28 cellular contexts compared by ENCODE assay signal in genomic region chr15:29770796-29771195, GRCh38. TPM values are rescaled to one million over a fixed set of nuclear protein-coding genes. Genes with fewer than 3 reads are reported as not detected.
DNase-seq lines count a peak whose midpoint lies in the region; ATAC-seq and TF ChIP-seq lines count a peak whose summit lies in the region.
"Had no signal": no experiment of that assay in that cellular context is flagged by ENCODE, and none has a peak within 500 bp of the region (broad histone marks: within the 10 kb centered on the region; RNA-seq: fewer than 3 reads in every experiment).

No MANE protein-coding gene starts in this region.

- no peak for TF ChIP-seq CTCF in PC-3 (conservative IDR thresholded peaks at IDR 0.05; ENCODE audit: low read depth, low read length)
- no peak for TF ChIP-seq CTCF in brain microvascular endothelial cell (IDR thresholded peaks at IDR 0.05; ENCODE audit: low read depth, low read length, missing control alignments)
- TF ChIP-seq CTCF in progenitor cell of endocrine pancreas (IDR thresholded peaks at IDR 0.05; ENCODE audit: unreplicated experiment): no peak

- H3K27ac ChIP-seq in PC-3 (ENCODE audit: low read length) (no peak overlapping the region), brain microvascular endothelial cell (no peak overlapping the region)
- H3K27ac ChIP-seq: BLaER1, left lung had no signal

- H3F3A ChIP-seq in PC-3 (ENCODE audit: low read length, unreplicated experiment): peaks cover 4% of the 10 kb centered on the region

- POLR2A ChIA-PET in PC-3 (lab: Charles Lee; ENCODE audit: unreplicated experiment): interaction anchor here (0.6 kb wide), 1 partner anchor 157 kb away, joined by 6 read pairs; no protein-coding TSS in a partner anchor

- peaks cover 20% of the 10 kb centered on the region for H3K4me1 Mint-ChIP-seq in progenitor cell of endocrine pancreas (ENCODE audit: low read depth)
- H3K4me1 Mint-ChIP-seq: activated B cell treated with CpG ODN at 0.5 μM for 24 hours; activated CD4-positive, alpha-beta T cell treated with anti-CD3 and anti-CD28 coated beads, Interleukin-2, amount 10 ng/mL, durations not matched to agents 7 days and 5 days; activated naive CD8-positive, alpha-beta T cell treated with anti-CD3 and anti-CD28 coated beads, Interleukin-2, amount 50 U/mL, for 24 hours; stimulated activated effector memory CD8-positive, alpha-beta T cell treated with anti-CD3 and anti-CD28 coated beads, Interleukin-12 subunit alpha, Interleukin-12 subunit beta, amount 100 ng/mL, for 72 hours had no signal

- no peaks in the 10 kb centered on the region for H3K9me3 ChIP-seq in PC-3 (ENCODE audit: low read length)
- H3K9me3 ChIP-seq: BLaER1, left lung had no signal

- no peaks in the 10 kb centered on the region for H3K27me3 ChIP-seq in PC-3 (ENCODE audit: low read length)
- H3K27me3 ChIP-seq in brain microvascular endothelial cell (replicated peaks): no peaks in the 10 kb centered on the region
- H3K27me3 ChIP-seq: left lung had no signal

- H3K27ac Mint-ChIP-seq in progenitor cell of endocrine pancreas: no peak overlapping the region
- H3K27ac Mint-ChIP-seq: activated B cell treated with CpG ODN at 0.5 μM for 24 hours; activated CD4-positive, alpha-beta T cell treated with anti-CD3 and anti-CD28 coated beads, Interleukin-2, amount 10 ng/mL, durations not matched to agents 7 days and 5 days; activated naive CD8-positive, alpha-beta T cell treated with anti-CD3 and anti-CD28 coated beads, Interleukin-2, amount 50 U/mL, for 24 hours; stimulated activated effector memory CD8-positive, alpha-beta T cell treated with anti-CD3 and anti-CD28 coated beads, Interleukin-12 subunit alpha, Interleukin-12 subunit beta, amount 100 ng/mL, for 72 hours had no signal

- peaks cover 25% of the 10 kb centered on the region for H3K36me3 Mint-ChIP-seq in progenitor cell of endocrine pancreas (ENCODE audit: insufficient read depth)
- H3K36me3 Mint-ChIP-seq: stimulated activated effector memory CD8-positive, alpha-beta T cell treated with anti-CD3 and anti-CD28 coated beads, Interleukin-12 subunit alpha, Interleukin-12 subunit beta, amount 100 ng/mL, for 72 hours had no signal

- no TSS peak for BruUV-seq in PC-3 (replicated peaks; lab: Mats Ljungman, UMichigan)

- H3K36me3 ChIP-seq in PC-3 (ENCODE audit: low read depth, low read length) (peaks cover 39% of the 10 kb centered on the region), brain microvascular endothelial cell (replicated peaks) (peaks cover 34% of the 10 kb centered on the region)
- H3K36me3 ChIP-seq: BLaER1 had no signal

- H2AFZ ChIP-seq in PC-3 (ENCODE audit: low read length): no peak overlapping the region

- H3K79me2 ChIP-seq in PC-3 (ENCODE audit: low read length): peaks cover 56% of the 10 kb centered on the region

- peaks cover 25% of the 10 kb centered on the region for H4K20me1 ChIP-seq in PC-3 (ENCODE audit: low read length)

- H3K9ac ChIP-seq in PC-3 (ENCODE audit: low read length): no peak overlapping the region
- H3K9ac ChIP-seq: BLaER1 had no signal

- H3K27me3 Mint-ChIP-seq in progenitor cell of endocrine pancreas: no peaks in the 10 kb centered on the region

- no peak overlapping the region for H3K4me3 Mint-ChIP-seq in progenitor cell of endocrine pancreas (ENCODE audit: low read depth)
- H3K4me3 Mint-ChIP-seq: activated B cell treated with CpG ODN at 0.5 μM for 24 hours; activated CD4-positive, alpha-beta T cell treated with anti-CD3 and anti-CD28 coated beads, Interleukin-2, amount 10 ng/mL, durations not matched to agents 7 days and 5 days; activated naive CD8-positive, alpha-beta T cell treated with anti-CD3 and anti-CD28 coated beads, Interleukin-2, amount 50 U/mL, for 24 hours; activated T-cell treated with anti-CD3 and anti-CD28 coated beads, Interleukin-2, amount 50 U/mL, for 4 hours; stimulated activated effector memory CD8-positive, alpha-beta T cell treated with anti-CD3 and anti-CD28 coated beads, Interleukin-12 subunit alpha, Interleukin-12 subunit beta, amount 100 ng/mL, for 72 hours had no signal

- H3K9me2 ChIP-seq in PC-3 (replicated peaks; ENCODE audit: low read length): no peaks in the 10 kb centered on the region

- H3K4me3 ChIP-seq in PC-3 (ENCODE audit: low read length): no peak overlapping the region
- no peak overlapping the region for H3K4me3 ChIP-seq in brain microvascular endothelial cell (ENCODE audit: low read depth, low read length)
- H3K4me3 ChIP-seq: BLaER1, left lung had no signal

- CTCF ChIA-PET in PC-3 (lab: Charles Lee): interaction anchor here (0.9 kb wide), 1 partner anchor 23 kb away, joined by 3 read pairs; no protein-coding TSS in a partner anchor

- no peaks in the 10 kb centered on the region for H3K9me3 Mint-ChIP-seq in progenitor cell of endocrine pancreas (ENCODE audit: low read depth)
- H3K9me3 Mint-ChIP-seq: activated B cell treated with CpG ODN at 0.5 μM for 24 hours; activated CD4-positive, alpha-beta T cell treated with anti-CD3 and anti-CD28 coated beads, Interleukin-2, amount 10 ng/mL, durations not matched to agents 7 days and 5 days; activated naive CD8-positive, alpha-beta T cell treated with anti-CD3 and anti-CD28 coated beads, Interleukin-2, amount 50 U/mL, for 24 hours; activated T-cell treated with anti-CD3 and anti-CD28 coated beads, Interleukin-2, amount 50 U/mL, for 4 hours had no signal

- DNase-seq in ELR (ENCODE audit: low read depth): peak; percentile 74
- peak; percentile 77 for DNase-seq in PC-3
- DNase-seq in brain microvascular endothelial cell: peak; percentile 60
- peak; percentile 61 for DNase-seq in iris pigment epithelial cell (ENCODE audit: low read depth)
- DNase-seq in progenitor cell of endocrine pancreas (ENCODE audit: low spot score, unreplicated experiment): no peak
- no peak for DNase-seq in NAMALWA (ENCODE audit: low spot score)
- DNase-seq in NCI-H524 treated with DMSO at 0.1 percent for 48 hours (lab: John Stamatoyannopoulos, UW): no peak
- DNase-seq: activated B cell treated with CpG ODN at 0.5 μM for 24 hours; activated CD4-positive, alpha-beta T cell treated with anti-CD3 and anti-CD28 coated beads, Interleukin-2, amount 10 ng/mL, durations not matched to agents 7 days and 5 days; activated naive CD8-positive, alpha-beta T cell treated with anti-CD3 and anti-CD28 coated beads, Interleukin-2, amount 50 U/mL, for 24 hours; activated T-cell treated with anti-CD3 and anti-CD28 coated beads, Interleukin-2, amount 50 U/mL, for 4 hours; cerebellar nuclear complex; DMS153; GDM1; glutamatergic neuron; left lung; mesendoderm; MM.1S; NCI-H1417; NCI-H2029 treated with DMSO at 0.1 percent for 48 hours; NCI-H2227 treated with DMSO at 0.1 percent for 48 hours; RPMI8226; trophoblast cell had no signal

- in situ Hi-C loops in brain microvascular endothelial cell (cut with HindIII; ENCODE audit: low pct_ligation_motif_present, low sequenced_read_pairs): no loop called here

- intact Hi-C loops in PC-3 (cut with micrococcal nuclease): loop anchor here (5.0 kb wide), 2 partner anchors 47 to 162 kb away; no protein-coding TSS in a partner anchor

- peak; percentile 85 for ATAC-seq in PC-3
- ATAC-seq in GM21528 (IDR thresholded peaks at IDR 0.05; ENCODE audit: low FRiP score, unreplicated experiment): no peak
- ATAC-seq: activated naive CD8-positive, alpha-beta T cell treated with anti-CD3 and anti-CD28 coated beads, Interleukin-2, amount 50 U/mL, for 24 hours; activated T-cell treated with anti-CD3 and anti-CD28 coated beads, Interleukin-2, amount 50 U/mL, for 4 hours; HCT116; left lung; stimulated activated effector memory CD8-positive, alpha-beta T cell treated with anti-CD3 and anti-CD28 coated beads, Interleukin-12 subunit alpha, Interleukin-12 subunit beta, amount 100 ng/mL, for 72 hours had no signal

- no peak overlapping the region for H3K4me2 ChIP-seq in PC-3 (ENCODE audit: low read length)

- H3K4me1 ChIP-seq in PC-3 (ENCODE audit: insufficient read depth, low read length): peaks cover 29% of the 10 kb centered on the region
- H3K4me1 ChIP-seq: BLaER1, left lung had no signal

RNA-seq across cellular contexts. Expression of gene TJP1, which starts 51.5 kb away (rescaled TPM):
- total RNA-seq in PC-3 (2014; rRNA removed): 67.0 and 102 TPM in 2 replicates
- 167 and 172 TPM in 2 replicates for total RNA-seq in progenitor cell of endocrine pancreas
- total RNA-seq: activated CD4-positive, alpha-beta T cell treated with anti-CD3 and anti-CD28 coated beads, Interleukin-2, amount 10 ng/mL, durations not matched to agents 7 days and 5 days; T-helper 1 cell treated with Interleukin-12 subunit alpha and Interleukin-12 subunit beta and Interleukin-4 antibody, amounts not matched to agents 30 ng/mL and 1 ng/mL, for 36 hours had no signal

Comparison
In these comparisons a context has a peak if more than half of its experiments do, and no peak if none do; other contexts are left out.
1. DNase-seq: peak in ELR (single experiment), PC-3 (single experiment), brain microvascular endothelial cell (single experiment) and iris pigment epithelial cell (single experiment); none in progenitor cell of endocrine pancreas (single experiment), NAMALWA (single experiment) and NCI-H524 treated with DMSO at 0.1 percent for 48 hours (single experiment).